Comparison of ENCODE assay signal across 11 cellular contexts in the genomic region with DNA sequence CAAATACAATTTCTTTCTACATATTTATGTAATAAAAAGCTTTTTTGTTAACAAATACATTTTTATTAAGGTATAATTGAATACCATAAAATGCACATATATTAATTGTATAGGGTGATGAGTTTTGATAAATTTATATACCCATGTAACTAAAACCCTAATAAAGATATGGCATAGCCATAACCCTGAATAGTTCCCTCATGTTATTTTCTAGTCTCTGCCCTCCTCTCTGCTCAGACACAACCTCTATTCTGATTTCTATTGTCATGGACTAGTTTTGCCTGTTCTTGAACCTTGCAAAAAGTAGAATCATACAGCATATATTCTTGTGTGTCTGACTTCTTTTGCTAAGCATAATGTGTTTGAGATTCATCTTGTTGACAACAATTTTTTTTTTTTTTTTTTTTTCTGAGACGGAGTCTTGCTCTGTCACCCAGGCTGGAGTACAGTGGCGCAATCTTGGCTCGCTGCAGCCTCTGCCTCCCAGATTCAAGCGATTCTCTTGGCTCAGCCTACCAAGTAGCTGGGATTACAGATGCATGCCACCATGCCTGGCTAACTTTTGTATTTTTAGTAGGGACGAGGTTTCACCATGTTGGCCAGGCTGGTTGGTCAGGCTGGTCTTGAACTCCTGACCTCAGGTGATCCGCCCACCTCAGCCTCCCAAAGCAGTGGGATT. TPM values are rescaled to one million over a fixed set of nuclear protein-coding genes. Genes with fewer than 3 reads are reported as not detected.
"Had no signal": no experiment of that assay in that cellular context is flagged by ENCODE, and none has a peak within 500 bp of the region (broad histone marks: within the 10 kb centered on the region; RNA-seq: fewer than 3 reads in every experiment).

No MANE protein-coding gene starts in this region.

- H3K27ac ChIP-seq: GM23248, HL-60 had no signal

- H3K27ac Mint-ChIP-seq: HFFc6, IgD-negative memory B cell had no signal

- H3K4me1 Mint-ChIP-seq: IgD-negative memory B cell had no signal

- DNase-seq: GM23248, GOT3, H7, HFFc6 had no signal

- H3K4me1 ChIP-seq: HAP-1 had no signal

- H3K36me3 ChIP-seq: HAP-1 had no signal

- H3K9me3 ChIP-seq: HAP-1 had no signal

- H2AFZ ChIP-seq: GM23248 had no signal

- H3K9ac ChIP-seq: GM23248 had no signal

- ATAC-seq: HCT116, HepG2 had no signal

- H3K4me3 Mint-ChIP-seq: HFFc6, IgD-negative memory B cell had no signal

- H3K4me3 ChIP-seq: GM23248, HAP-1 had no signal

RNA-seq across cellular contexts. Expression of a gene that starts 47.6 kb away (rescaled TPM):
- total RNA-seq: H4, H7, HFFc6, HT1080 had no signal
- polyA plus RNA-seq: IgD-negative memory B cell had no signal

RNA-seq across cellular contexts. Expression of a gene that starts 49.3 kb away (rescaled TPM):
- polyA plus RNA-seq: IgD-negative memory B cell had no signal
